8 cellular contexts compared by ENCODE assay signal in genomic region chrX:130082244-130083106, GRCh38. TPM values are rescaled to one million over a fixed set of nuclear protein-coding genes. Genes with fewer than 3 reads are reported as not detected.
DNase-seq lines count a peak whose midpoint lies in the region; ATAC-seq and TF ChIP-seq lines count a peak whose summit lies in the region.

No MANE protein-coding gene starts in this region.

- no peaks in the 10 kb centered on the region for H3K27me3 ChIP-seq in gastrocnemius medialis

- DNase-seq in GM19240 (ENCODE audit: insufficient read length, low spot score) (peak; percentile 39), gastrocnemius medialis (peak in 1 of 2 donors; percentile 18), A172 (ENCODE audit: low spot score) (no peak), SW480 (ENCODE audit: low spot score) (no peak), cerebellar cortex (ENCODE audit: low spot score) (no peak)
- peak; percentile 39 to 65 (median 56) for DNase-seq in activated CD4-positive, CD25-positive, alpha-beta regulatory T cell (lab: John Stamatoyannopoulos, UW)
- peak; percentile 42 for DNase-seq in effector CD8-positive, alpha-beta T cell (lab: John Stamatoyannopoulos, UW)

- no peaks in the 10 kb centered on the region for H3K9me3 ChIP-seq in gastrocnemius medialis

- peak overlapping the region; percentile 46 to 53 (median 51) for H3K27ac ChIP-seq in gastrocnemius medialis

- TF ChIP-seq CTCF in gastrocnemius medialis (IDR thresholded peaks at IDR 0.05 in 4 of 5, conservative IDR thresholded peaks at IDR 0.05 in 1 of 5): peak in 1 of 5 experiments; percentile 9

- no peak for TF ChIP-seq POLR2A in gastrocnemius medialis (IDR thresholded peaks at IDR 0.05)

- in situ Hi-C loops in gastrocnemius medialis (cut with MboI; ENCODE audit: low sequenced_read_pairs in 4 of 4): no loop called here

- intact Hi-C loops in gastrocnemius medialis (cut with DNase I; ENCODE audit: low total_unique reads): no loop called here

- H3K4me1 ChIP-seq in gastrocnemius medialis: no peaks in the 10 kb centered on the region

- no peak overlapping the region for H3K4me3 ChIP-seq in gastrocnemius medialis

- ATAC-seq in HG03280 (IDR thresholded peaks at IDR 0.05; ENCODE audit: unreplicated experiment) (peak; percentile 54), gastrocnemius medialis (peak; percentile 44 to 45)

- H3K36me3 ChIP-seq in gastrocnemius medialis: no peaks in the 10 kb centered on the region

RNA-seq across cellular contexts. Expression of gene ELF4, which starts 27.8 kb away (rescaled TPM):
- total RNA-seq in gastrocnemius medialis: 1 to 10 TPM in 3 of 4 donors, under 1 TPM in 1; 0.70 to 2.3 (median 1.4) TPM
- total RNA-seq in A172 (2014; rRNA removed; shearing (Covaris generic)): 8.0 and 8.6 TPM in 2 replicates

Comparison
In these comparisons a context has a peak if more than half of its experiments do, and no peak if none do; other contexts are left out.
1. DNase-seq: peak in GM19240 (single experiment), activated CD4-positive, CD25-positive, alpha-beta regulatory T cell (4 of 4) and effector CD8-positive, alpha-beta T cell (single experiment); none in A172 (single experiment), SW480 (single experiment) and cerebellar cortex (single experiment).